Comparison of ENCODE assay signal across 11 cellular contexts in the genomic region with DNA sequence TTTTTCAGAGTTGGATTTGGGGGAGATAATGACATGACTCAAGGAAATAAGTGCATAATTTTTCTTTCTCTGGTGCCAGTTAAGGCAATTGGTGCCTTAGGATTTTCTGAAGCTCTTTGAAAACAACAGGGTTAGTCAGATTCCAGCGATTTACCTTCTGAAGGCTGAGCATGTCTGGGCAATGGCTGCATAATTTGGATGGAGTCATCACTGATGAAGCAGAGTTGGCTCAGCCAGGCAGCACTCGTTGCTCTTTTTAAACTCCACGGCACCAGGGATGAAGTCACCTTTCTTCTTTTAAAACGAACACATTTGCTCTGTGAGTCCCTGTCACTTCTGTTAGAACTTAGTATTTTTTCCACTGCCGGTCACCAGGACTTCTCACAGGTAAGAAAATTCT.
DNase-seq lines count a peak whose midpoint lies in the region; ATAC-seq, FAIRE-seq and TF ChIP-seq lines count a peak whose summit lies in the region.
"Had no signal": no experiment of that assay in that cellular context is flagged by ENCODE, and none has a peak within 500 bp of the region (broad histone marks: within the 10 kb centered on the region; RNA-seq: fewer than 3 reads in every experiment).

No MANE protein-coding gene starts in this region.

- TF ChIP-seq POLR2A in testis (IDR thresholded peaks at IDR 0.05), result no peak

- no peak for FAIRE-seq in pancreas (lab: Jason Lieb, UNC)

- H3K9ac ChIP-seq in ES-I3 (ENCODE audit: low read depth, low read length), result peak overlapping the region; percentile 29; the same call in 1 of the 2 replicates

- H3K27me3 ChIP-seq in pancreas (no peaks in the 10 kb centered on the region), testis (no peaks in the 10 kb centered on the region)

- ATAC-seq in pancreas (peak; percentile 19 to 58 (median 34)), HG02938 (IDR thresholded peaks at IDR 0.05; ENCODE audit: unreplicated experiment) (no peak)

- TF ChIP-seq CTCF in epithelial cell of esophagus (IDR thresholded peaks at IDR 0.05; ENCODE audit: insufficient read depth, low read depth, low read length, missing control alignments) (no peak), pancreas (IDR thresholded peaks at IDR 0.05) (no peak), testis (IDR thresholded peaks at IDR 0.05) (no peak)

- H3K27ac ChIP-seq in pancreas, result peak overlapping the region; percentile 51 to 59 (median 56)
- no peak overlapping the region for H3K27ac ChIP-seq in testis

- H3K4me1 ChIP-seq in ES-I3 (ENCODE audit: insufficient read depth, low read length), result peaks cover 20% of the 10 kb centered on the region
- peaks cover 8 to 13% (median 10%) of the 10 kb centered on the region in 3 donors for H3K4me1 ChIP-seq in pancreas
- H3K4me1 ChIP-seq in testis, result no peaks in the 10 kb centered on the region

- WGBS in pancreas, 2 donors, result 54 to 59% methylated on average over 5 of the region's 5 CpGs
- WGBS in testis, 2 donors, result 54 to 83% methylated on average over 5 of the region's 5 CpGs

- DNase-seq in NCI-H2171 treated with DMSO at 0.1 percent for 48 hours (lab: John Stamatoyannopoulos, UW) (peak; percentile 60), epithelial cell of esophagus (ENCODE audit: low read depth) (peak; percentile 99), pancreas (no peak), testis (no peak), NCI-H2196 (lab: John Stamatoyannopoulos, UW; ENCODE audit: unreplicated experiment) (no peak)
- DNase-seq in activated naive CD4-positive, alpha-beta T cell (lab: John Stamatoyannopoulos, UW), result no peak
- DNase-seq: activated CD8-positive, alpha-beta memory T cell treated with anti-CD3 and anti-CD28 coated beads, Interleukin-2, amount 50 U/mL, for 48 hours; CD4-positive, alpha-beta memory T cell; KBM-7 had no signal

- no peaks in the 10 kb centered on the region; the same call in 1 of the 2 replicates for H3K9me3 ChIP-seq in ES-I3 (ENCODE audit: control insufficient read depth, insufficient read depth, low read length)
- no peaks in the 10 kb centered on the region for H3K9me3 ChIP-seq in pancreas
- no peaks in the 10 kb centered on the region for H3K9me3 ChIP-seq in testis

- no peaks in the 10 kb centered on the region for H3K36me3 ChIP-seq in ES-I3 (ENCODE audit: insufficient read depth, low read length)
- H3K36me3 ChIP-seq in pancreas, result no peaks in the 10 kb centered on the region
- H3K36me3 ChIP-seq in testis (ENCODE audit: low read depth, missing control alignments), result no peaks in the 10 kb centered on the region

- H3K4me3 ChIP-seq in epithelial cell of esophagus (ENCODE audit: low read length) (peak overlapping the region; percentile 84), pancreas (no peak overlapping the region), testis (no peak overlapping the region)

- intact Hi-C loops in pancreas (cut with DNase I) (no loop called here), testis (cut with DNase I; ENCODE audit: low total_unique reads) (no loop called here)

Comparison
In these comparisons a context has a peak if more than half of its experiments do, and no peak if none do; other contexts are left out.
1. DNase-seq: peak in NCI-H2171 treated with DMSO at 0.1 percent for 48 hours (single experiment) and epithelial cell of esophagus (single experiment); none in pancreas (0 of 6), activated naive CD4-positive, alpha-beta T cell (0 of 4), testis (single experiment) and NCI-H2196 (single experiment).
2. H3K27ac ChIP-seq: peak in pancreas (4 of 4); none in testis (0 of 2).